ENCODE assay signal across 8 cellular contexts in genomic region chr17:46579083-46580075, GRCh38. TPM values are rescaled to one million over a fixed set of nuclear protein-coding genes. Genes with fewer than 3 reads are reported as not detected.
DNase-seq lines count a peak whose midpoint lies in the region; ATAC-seq, FAIRE-seq and TF ChIP-seq lines count a peak whose summit lies in the region.
"Not testable (repeated sequence)": the region's sequence is repeated elsewhere in the genome, so short reads cannot be mapped to it uniquely, and the experiment has no call there.

ARL17A (minus strand) TSS chr17:46579691; CDS start chr17:46576322, 3,369 bp downstream.

- H3K79me2 ChIP-seq in PC-3 (ENCODE audit: low read length): not testable (repeated sequence)

- not testable (repeated sequence) for H3K4me1 ChIP-seq in PC-3 (ENCODE audit: insufficient read depth, low read length); vagina

- not testable (repeated sequence) for H3K4me1 Mint-ChIP-seq in memory B cell

- not testable (repeated sequence) for H3K36me3 ChIP-seq in PC-3 (ENCODE audit: low read depth, low read length); vagina

- POLR2A ChIA-PET in PC-3 (lab: Charles Lee; ENCODE audit: unreplicated experiment): not testable (repeated sequence)

- not testable (repeated sequence) for H3F3A ChIP-seq in PC-3 (ENCODE audit: low read length, unreplicated experiment)

- H3K9me3 Mint-ChIP-seq in memory B cell: not testable (repeated sequence)

- not testable (repeated sequence) for TF ChIP-seq POLR2A in vagina (IDR thresholded peaks at IDR 0.05)

- not testable (repeated sequence) for TF ChIP-seq CTCF in PC-3 (conservative IDR thresholded peaks at IDR 0.05; ENCODE audit: low read depth, low read length); vagina (IDR thresholded peaks at IDR 0.05)

- H4K20me1 ChIP-seq in PC-3 (ENCODE audit: low read length): not testable (repeated sequence)

- not testable (repeated sequence) for H3K9me2 ChIP-seq in PC-3 (replicated peaks; ENCODE audit: low read length)

- FAIRE-seq in colon (lab: Jason Lieb, UNC): peak; percentile 92

- BruUV-seq in PC-3 (replicated peaks; lab: Mats Ljungman, UMichigan): TSS peak; percentile 76

- intact Hi-C loops in PC-3 (cut with micrococcal nuclease); vagina (cut with DNase I): not testable (repeated sequence)

- CTCF ChIA-PET in PC-3 (lab: Charles Lee): not testable (repeated sequence)

- H3K27ac ChIP-seq in PC-3 (ENCODE audit: low read length); vagina: not testable (repeated sequence)

- 0 out of 2 replicates have a peak within 1 kb of the TSS, but pooled peaks have one; percentile 46 for H3K4me2 ChIP-seq in PC-3 (ENCODE audit: low read length)

- not testable (repeated sequence) for H3K9me3 ChIP-seq in PC-3 (ENCODE audit: low read length); vagina

- not testable (repeated sequence) for H3K27me3 Mint-ChIP-seq in memory B cell

- not testable (repeated sequence) for H3K27me3 ChIP-seq in PC-3 (ENCODE audit: low read length); vagina

- H3K4me3 Mint-ChIP-seq in memory B cell: peak within 1 kb of the TSS; percentile 47

- ATAC-seq in GM19035 (IDR thresholded peaks at IDR 0.05; ENCODE audit: unreplicated experiment) (peak; percentile 90), HG02884 (IDR thresholded peaks at IDR 0.05; ENCODE audit: unreplicated experiment) (peak; percentile 80), PC-3 (peak; percentile 82), memory B cell (ENCODE audit: low read depth) (peak; percentile 82)

- not testable (repeated sequence) for H3K36me3 Mint-ChIP-seq in memory B cell

- not testable (repeated sequence) for H3K27ac Mint-ChIP-seq in memory B cell

- H3K4me3 ChIP-seq in PC-3 (ENCODE audit: low read length): not testable (repeated sequence)
- H3K4me3 ChIP-seq in vagina: peak within 1 kb of the TSS in 1 of 2 donors; percentile 18

- H2AFZ ChIP-seq in PC-3 (ENCODE audit: low read length): 0 out of 2 replicates have a peak within 1 kb of the TSS, but pooled peaks have one; percentile 48

- DNase-seq in PC-3; vagina (ENCODE audit: extremely low spot score in 2 of 2): not testable (repeated sequence)
- DNase-seq in activated CD8-positive, alpha-beta memory T cell treated with anti-CD3 and anti-CD28 coated beads, Interleukin-2, amount 50 U/mL, for 24 hours (ENCODE audit: extremely low read depth): peak; percentile 39
- peak; percentile 43 to 50 for DNase-seq in memory B cell (ENCODE audit: low spot score in 2 of 2)
- DNase-seq in stimulated activated CD4-positive, alpha-beta T cell treated with anti-CD3 and anti-CD28 coated beads, Interleukin-1b, Interleukin-23, amount 100 ng/mL, for 24 hours (ENCODE audit: low read depth in 4 of 4, low spot score in 1 of 4): peak in 3 of 4 experiments; percentile 9 to 59 (median 55)

- H3K9ac ChIP-seq in PC-3 (ENCODE audit: low read length): not testable (repeated sequence)

RNA-seq across cellular contexts. Expression of gene ARL17A, which starts in this region (rescaled TPM):
- total RNA-seq in PC-3 (2014; rRNA removed) (6.0 and 8.5 TPM in 2 replicates), vagina (10.8 TPM)
